Comparison of ENCODE assay signal across 8 cellular contexts in the genomic region with DNA sequence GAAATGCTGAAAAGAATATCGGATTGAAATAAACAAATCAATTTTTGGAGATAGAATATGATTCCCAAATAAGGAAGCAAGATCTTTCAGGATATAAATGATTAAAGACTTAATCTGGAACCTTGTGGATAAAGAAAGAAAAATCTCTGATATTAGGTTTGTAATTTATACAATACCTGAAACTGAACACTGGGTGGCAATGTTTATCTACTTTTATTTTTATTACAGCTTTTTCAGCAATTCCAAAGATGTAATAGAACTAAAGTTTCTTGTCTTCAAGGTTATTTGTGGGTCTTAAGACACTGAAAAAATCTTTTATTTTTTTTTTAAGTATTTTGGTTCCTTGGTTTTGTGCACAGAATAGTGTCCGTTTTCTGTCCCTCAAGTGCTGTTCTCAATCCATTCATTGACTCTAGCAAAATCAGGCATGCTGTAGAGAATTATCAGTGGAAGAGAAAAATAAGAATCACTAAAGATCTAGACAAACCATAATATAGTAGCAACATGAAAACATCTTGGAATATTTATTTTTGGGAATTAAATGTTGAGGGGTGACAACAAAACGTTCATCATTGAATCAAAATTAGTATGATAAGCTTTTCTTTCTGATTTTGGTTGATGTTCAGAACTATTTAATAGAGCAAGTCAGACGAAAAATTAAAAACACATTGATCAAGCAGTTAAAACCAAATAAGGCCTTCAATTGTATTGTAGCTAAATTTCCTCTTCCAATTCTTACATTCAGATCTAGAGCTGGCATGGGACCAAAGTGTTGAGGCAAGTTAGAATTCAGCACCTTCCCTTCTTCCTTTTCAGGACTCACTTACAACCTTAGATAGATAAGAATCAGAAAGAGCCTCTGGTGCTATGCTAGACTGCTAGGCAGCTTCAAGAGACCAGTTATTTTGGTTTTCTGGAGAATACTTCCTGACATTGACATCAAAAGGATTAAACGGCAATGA.
DNase-seq lines count a peak whose midpoint lies in the region; ATAC-seq and TF ChIP-seq lines count a peak whose summit lies in the region.

No MANE protein-coding gene starts in this region.

- H3K4me3 Mint-ChIP-seq in mesothelial cell of epicardium = no peak overlapping the region

- peaks cover 3% of the 10 kb centered on the region for H3K4me1 ChIP-seq in adipocyte (ENCODE audit: control insufficient read depth, insufficient read depth, low read length)

- H3K4me3 ChIP-seq in LNCaP clone FGC (ENCODE audit: low read depth, low read length) (no peak overlapping the region), adipocyte (ENCODE audit: low read length) (no peak overlapping the region)

- ATAC-seq in HG03025 (IDR thresholded peaks at IDR 0.05; ENCODE audit: low FRiP score, unreplicated experiment) (no peak), HG02852 (IDR thresholded peaks at IDR 0.05; ENCODE audit: unreplicated experiment) (no peak), GM19452 (IDR thresholded peaks at IDR 0.05; ENCODE audit: unreplicated experiment) (no peak)

- H3K36me3 ChIP-seq in adipocyte (ENCODE audit: control insufficient read depth, insufficient read depth, low read length, severe bottlenecking) = no peaks in the 10 kb centered on the region

- peak; percentile 31 for DNase-seq in GM13977 (ENCODE audit: low spot score)
- DNase-seq in LNCaP clone FGC (ENCODE audit: low read depth) = no peak
- peak; percentile 81 for DNase-seq in adipocyte (ENCODE audit: low read depth)
- DNase-seq in mesothelial cell of epicardium (ENCODE audit: low spot score in 2 of 2, unreplicated experiment in 2 of 2) = no peak
- no peak for DNase-seq in AG08396 (ENCODE audit: low spot score)

- TF ChIP-seq CTCF in GM13977 (IDR thresholded peaks at IDR 0.05; ENCODE audit: extremely low read depth, insufficient read depth, missing control alignments) (peak; percentile 31), LNCaP clone FGC (IDR thresholded peaks at IDR 0.05; ENCODE audit: control insufficient read depth, extremely low read depth, insufficient read depth) (peak; percentile 14; the same call in 1 of the 2 replicates), mesothelial cell of epicardium (IDR thresholded peaks at IDR 0.05; ENCODE audit: unreplicated experiment) (peak; percentile 79)

- no peaks in the 10 kb centered on the region for H3K36me3 Mint-ChIP-seq in mesothelial cell of epicardium

- in situ Hi-C loops in GM13977 (cut with MboI; ENCODE audit: low pct_unique_long_range_greater_than_20kb, low sequenced_read_pairs, unreplicated experiment) = no loop called here

- no peaks in the 10 kb centered on the region for H3K27me3 ChIP-seq in adipocyte (replicated peaks; ENCODE audit: control insufficient read depth, insufficient read depth, low read length)

- no peaks in the 10 kb centered on the region for H3K27me3 Mint-ChIP-seq in mesothelial cell of epicardium (ENCODE audit: low read depth)

- no peaks in the 10 kb centered on the region for H3K9me3 Mint-ChIP-seq in mesothelial cell of epicardium

- no peak overlapping the region for H3K9ac ChIP-seq in adipocyte (ENCODE audit: low read length)

- no peak overlapping the region for H3K27ac Mint-ChIP-seq in mesothelial cell of epicardium

- H3K4me1 Mint-ChIP-seq in mesothelial cell of epicardium = peaks cover 12% of the 10 kb centered on the region

- H3K9me3 ChIP-seq in adipocyte (ENCODE audit: control insufficient read depth, low read length) = no peaks in the 10 kb centered on the region

Comparison
In these comparisons a context has a peak if more than half of its experiments do, and no peak if none do; other contexts are left out.
1. DNase-seq: peak in GM13977 (single experiment) and adipocyte (single experiment); none in LNCaP clone FGC (single experiment), mesothelial cell of epicardium (0 of 2) and AG08396 (single experiment).
2. CTCF ChIP-seq: peak in every context shown above with its lines; median percentile 79 in mesothelial cell of epicardium; 31 in GM13977; 14 in LNCaP clone FGC.